Comparison of ENCODE assay signal across 25 cellular contexts in genomic region chrY:7449860-7450259, GRCh38.
DNase-seq lines count a peak whose midpoint lies in the region; ATAC-seq, FAIRE-seq and TF ChIP-seq lines count a peak whose summit lies in the region.
"Had no signal": no experiment of that assay in that cellular context is flagged by ENCODE, and none has a peak within 500 bp of the region (broad histone marks: within the 10 kb centered on the region; RNA-seq: fewer than 3 reads in every experiment).

No MANE protein-coding gene starts in this region.

- no peaks in the 10 kb centered on the region for H3K9me3 ChIP-seq in prostate gland
- no peaks in the 10 kb centered on the region for H3K9me3 ChIP-seq in kidney (ENCODE audit: control insufficient read depth in 1 of 2, low read length in 2 of 2)
- H3K9me3 ChIP-seq: BE2C had no signal

- H3K9ac ChIP-seq in kidney (ENCODE audit: low read length in 2 of 2), result no peak overlapping the region

- peaks cover 0 to 3% (median 0%) of the 10 kb centered on the region in 4 donors for H3K4me1 Mint-ChIP-seq in naive thymus-derived CD8-positive, alpha-beta T cell
- H3K4me1 Mint-ChIP-seq: CD14-positive monocyte had no signal

- no peak overlapping the region for H3K4me3 Mint-ChIP-seq in naive thymus-derived CD8-positive, alpha-beta T cell
- H3K4me3 Mint-ChIP-seq: CD14-positive monocyte had no signal

- POLR2A ChIA-PET in naive thymus-derived CD8-positive, alpha-beta T cell (lab: Charles Lee), result no interaction called here

- H3K27me3 ChIP-seq in bronchial epithelial cell (ENCODE audit: control insufficient read depth, insufficient read depth, low read length) (no peaks in the 10 kb centered on the region), prostate gland (replicated peaks; ENCODE audit: insufficient read depth) (no peaks in the 10 kb centered on the region)
- H3K27me3 ChIP-seq: BE2C had no signal

- peak; percentile 43 for DNase-seq in LoVo (ENCODE audit: low spot score)
- peak; percentile 97 for DNase-seq in bronchial epithelial cell (ENCODE audit: low read depth)
- DNase-seq in prostate gland (ENCODE audit: low spot score), result peak; percentile 71
- DNase-seq in naive thymus-derived CD8-positive, alpha-beta T cell, result no peak
- DNase-seq in germinal center (ENCODE audit: low spot score), result no peak
- DNase-seq in kidney, result no peak
- DNase-seq: ACHN; BE2C; DMS153; DND-41; H7; MM.1S; NCI-H1694; NCI-H2029 treated with DMSO at 0.1 percent for 48 hours; NCI-H446 treated with DMSO at 0.1 percent for 48 hours; NCI-H526; NCI-H82; NK-92 treated with Interleukin-12 subunit alpha and Interleukin-12 subunit beta, amount 100 ng/mL, for 24 hours; RPMI8226; SHP77 treated with DMSO at 0.1 percent for 48 hours had no signal

- H3K4me1 ChIP-seq in prostate gland (replicated peaks) (no peaks in the 10 kb centered on the region), kidney (ENCODE audit: control insufficient read depth in 1 of 2, insufficient read depth in 1 of 2, low read depth in 1 of 2, low read length in 2 of 2) (no peaks in the 10 kb centered on the region)
- H3K4me1 ChIP-seq: BE2C had no signal

- H3K27me3 Mint-ChIP-seq in naive thymus-derived CD8-positive, alpha-beta T cell, result peaks cover 6 to 37% (median 18%) of the 10 kb centered on the region in 5 donors

- peaks cover 0 to 3% (median 0%) of the 10 kb centered on the region in 9 donors for H3K9me3 Mint-ChIP-seq in naive thymus-derived CD8-positive, alpha-beta T cell

- no peaks in the 10 kb centered on the region for H3K36me3 Mint-ChIP-seq in naive thymus-derived CD8-positive, alpha-beta T cell
- H3K36me3 Mint-ChIP-seq: CD14-positive monocyte had no signal

- intact Hi-C loops in prostate gland (cut with DNase I) (no loop called here), kidney (cut with DNase I) (no loop called here)

- no peak for FAIRE-seq in bronchial epithelial cell (lab: Jason Lieb, UNC)
- FAIRE-seq in kidney (lab: Jason Lieb, UNC), result no peak
- FAIRE-seq: GM12892, GM19239, K562 had no signal

- WGBS in prostate gland, result 45% methylated on average over 2 of the region's 2 CpGs

- no peaks in the 10 kb centered on the region for H3K36me3 ChIP-seq in bronchial epithelial cell (ENCODE audit: control insufficient read depth, insufficient read depth, low read length)
- H3K36me3 ChIP-seq in prostate gland, result no peaks in the 10 kb centered on the region
- H3K36me3 ChIP-seq in kidney (ENCODE audit: control insufficient read depth in 1 of 2, insufficient read depth in 2 of 2, low read length in 2 of 2), result no peaks in the 10 kb centered on the region
- H3K36me3 ChIP-seq: BE2C had no signal

- H3K27ac Mint-ChIP-seq in naive thymus-derived CD8-positive, alpha-beta T cell, result no peak overlapping the region
- H3K27ac Mint-ChIP-seq: CD14-positive monocyte had no signal

- ATAC-seq in GM19467 (IDR thresholded peaks at IDR 0.05; ENCODE audit: unreplicated experiment), result no peak
- no peak for ATAC-seq in naive thymus-derived CD8-positive, alpha-beta T cell
- ATAC-seq: K562 had no signal

- no peak for TF ChIP-seq CTCF in bronchial epithelial cell (IDR thresholded peaks at IDR 0.05; ENCODE audit: insufficient read depth, low read length, severe bottlenecking)
- TF ChIP-seq CTCF in prostate gland (IDR thresholded peaks at IDR 0.05), result no peak
- no peak for TF ChIP-seq CTCF in kidney (IDR thresholded peaks at IDR 0.05; ENCODE audit: borderline replicate concordance, extremely low read depth, insufficient read depth)

- no peak for TF ChIP-seq POLR2A in prostate gland (IDR thresholded peaks at IDR 0.05)

- H3K4me3 ChIP-seq in bronchial epithelial cell (ENCODE audit: low read depth, low read length), result no peak overlapping the region
- no peak overlapping the region for H3K4me3 ChIP-seq in prostate gland
- no peak overlapping the region for H3K4me3 ChIP-seq in kidney (ENCODE audit: low read length in 2 of 2)
- H3K4me3 ChIP-seq: K562 had no signal

- H3K27ac ChIP-seq in prostate gland (no peak overlapping the region), kidney (ENCODE audit: low read depth in 2 of 2, low read length in 2 of 2) (no peak overlapping the region)

Comparison
In these comparisons a context has a peak if more than half of its experiments do, and no peak if none do; other contexts are left out.
1. DNase-seq: peak in LoVo (single experiment), bronchial epithelial cell (single experiment) and prostate gland (single experiment); none in naive thymus-derived CD8-positive, alpha-beta T cell (0 of 10), germinal center (single experiment) and kidney (single experiment).